ENCODE assay signal across 12 cellular contexts in the genomic region with DNA sequence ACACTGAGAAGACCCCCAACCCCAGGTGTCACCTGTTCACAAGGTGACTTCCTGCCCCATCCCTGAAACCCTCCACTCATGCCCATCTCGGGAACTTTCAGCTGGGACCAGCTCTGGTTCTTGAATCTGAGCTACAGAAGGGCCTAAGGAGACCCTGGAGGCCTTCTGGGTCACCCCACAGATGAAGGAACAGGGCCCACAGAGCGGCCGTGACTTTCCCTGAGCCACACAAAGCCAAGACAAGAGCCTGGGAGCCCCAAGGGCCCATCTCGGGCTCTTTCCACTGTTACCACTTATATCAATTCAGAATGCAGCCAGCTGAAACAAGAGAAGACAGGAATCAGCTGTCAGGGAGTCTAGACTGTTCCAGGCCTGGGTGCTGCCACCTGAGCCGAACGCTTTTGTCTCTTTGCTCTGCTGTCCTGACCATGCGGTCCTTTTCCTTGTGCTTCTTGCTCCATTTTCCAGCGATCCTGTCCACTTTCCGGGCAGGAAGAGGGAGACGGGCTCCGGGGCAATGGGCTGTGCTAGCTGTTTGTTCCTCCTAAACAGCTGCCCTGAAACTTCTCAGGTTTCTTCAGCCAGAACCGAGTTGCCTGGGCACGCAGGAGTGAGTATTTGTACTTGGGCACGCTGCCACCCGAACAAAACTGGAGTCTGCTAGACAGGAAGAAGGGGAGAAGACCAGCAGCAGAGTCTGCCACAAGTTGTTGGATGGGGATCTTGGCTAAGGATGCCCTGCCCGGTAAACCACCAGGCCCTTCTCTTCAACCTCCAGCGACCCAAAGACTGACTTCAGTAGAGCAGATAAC. TPM values are rescaled to one million over a fixed set of nuclear protein-coding genes. Genes with fewer than 3 reads are reported as not detected.
A peak's percentile ranks its signal among the peaks of the same experiment; 100 is the strongest.
DNase-seq lines count a peak whose midpoint lies in the region.
"Had no signal": no experiment of that assay in that cellular context is flagged by ENCODE, and none has a peak within 500 bp of the region (broad histone marks: within the 10 kb centered on the region; RNA-seq: fewer than 3 reads in every experiment).

No MANE protein-coding gene starts in this region.

- peak overlapping the region; percentile 55 to 80 for H3K27ac ChIP-seq in esophagus (ENCODE audit: low read depth in 2 of 2, low read length in 1 of 2)
- H3K27ac ChIP-seq in skin epidermis, result peak overlapping the region in 17 of 21 experiments; percentile 7 to 81 (median 55)

- H3K27me3 ChIP-seq in esophagus (ENCODE audit: control insufficient read depth in 1 of 2, insufficient read depth in 2 of 2, low read length in 2 of 2), result no peaks in the 10 kb centered on the region

- peaks cover 0 to 3% of the 10 kb centered on the region in 2 donors for H3K9me3 ChIP-seq in esophagus (ENCODE audit: control insufficient read depth in 2 of 2, insufficient read depth in 1 of 2, low read depth in 1 of 2, low read length in 1 of 2)

- DNase-seq in NCI-H1092 treated with DMSO at 0.1 percent for 48 hours (lab: John Stamatoyannopoulos, UW) (peak; percentile 74), NCI-H2196 treated with DMSO at 0.1 percent for 48 hours (lab: John Stamatoyannopoulos, UW; ENCODE audit: unreplicated experiment) (peak; percentile 96), C1 segment of cervical spinal cord (lab: John Stamatoyannopoulos, UW) (no peak), AG20443 (ENCODE audit: low spot score) (no peak), AG08396 (ENCODE audit: low spot score) (no peak)
- DNase-seq: activated CD4-positive, alpha-beta T cell treated with anti-CD3 and anti-CD28 coated beads, Interleukin-2, amount 50 U/mL, for 1 hour; COR-L47; effector memory CD8-positive, alpha-beta T cell; kidney glomerular epithelial cell; stimulated activated naive CD8-positive, alpha-beta T cell treated with anti-CD3 and anti-CD28 coated beads, Interleukin-15, Interleukin-2, amounts not matched to agents 100 U/mL and 50 U/mL, for 24 hours had no signal

- 48 to 66% methylated on average over 17 of the region's 17 CpGs for WGBS in esophagus, 2 donors

- no peak overlapping the region for H3K4me3 ChIP-seq in esophagus (ENCODE audit: low read depth in 1 of 2, low read length in 2 of 2)
- no peak overlapping the region for H3K4me3 ChIP-seq in skin epidermis

- no peaks in the 10 kb centered on the region for H3K36me3 ChIP-seq in esophagus (ENCODE audit: control insufficient read depth in 2 of 2, insufficient read depth in 2 of 2, low read length in 1 of 2)

- H3K4me1 ChIP-seq in esophagus (ENCODE audit: control insufficient read depth in 2 of 2, insufficient read depth in 2 of 2, low read length in 1 of 2), result peaks cover 0 to 7% of the 10 kb centered on the region in 2 donors

RNA-seq across cellular contexts. Expression of gene PIGZ, which starts 28.0 kb away (rescaled TPM):
- polyA plus RNA-seq in esophagus, result 1 to 10 TPM; 2.2 to 3.6 TPM

RNA-seq across cellular contexts. Expression of gene MELTF, which starts 33.0 kb away (rescaled TPM):
- polyA plus RNA-seq in esophagus, result 1 to 10 TPM; 1.9 to 3.0 TPM

RNA-seq across cellular contexts. Expression of gene NCBP2, which starts 54.3 kb away (rescaled TPM):
- polyA plus RNA-seq in esophagus, result 10 to 100 TPM; 30.1 to 30.9 TPM

Comparison
In these comparisons a context has a peak if more than half of its experiments do, and no peak if none do; other contexts are left out.
1. DNase-seq: peak in NCI-H1092 treated with DMSO at 0.1 percent for 48 hours (single experiment) and NCI-H2196 treated with DMSO at 0.1 percent for 48 hours (single experiment); none in C1 segment of cervical spinal cord (0 of 14), AG20443 (single experiment) and AG08396 (single experiment).